ENCODE assay signal across 1 cellular context in the genomic region with DNA sequence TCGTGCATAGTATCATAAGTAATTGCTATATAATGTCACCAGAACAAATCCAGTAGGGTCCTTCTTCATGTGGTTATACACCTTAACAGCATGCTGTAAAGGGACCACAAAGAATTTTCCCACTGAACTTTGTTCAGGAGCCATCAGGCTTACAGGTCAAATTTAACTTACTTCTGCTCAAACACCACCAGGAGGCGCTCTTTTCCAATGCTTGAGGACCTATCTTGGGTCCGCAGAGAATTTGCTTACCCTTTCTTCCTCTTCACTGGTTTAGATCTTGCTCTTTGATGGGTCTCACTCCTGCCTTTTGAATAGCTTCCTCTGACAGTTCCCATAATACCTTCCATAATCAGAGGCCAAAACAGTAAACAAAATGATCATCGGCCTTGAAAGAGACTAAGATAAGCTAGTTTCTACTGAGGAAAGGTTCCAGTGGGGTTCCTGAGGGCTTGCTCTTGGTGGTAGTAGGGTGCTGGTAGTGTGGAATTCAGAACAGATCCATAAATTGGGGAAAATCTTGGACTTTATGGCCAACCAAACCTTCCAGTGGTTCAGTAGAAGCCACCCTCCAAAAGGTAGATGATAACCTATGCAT.
TF ChIP-seq lines count a peak whose summit lies in the region.

No MANE protein-coding gene starts in this region.

TF ChIP-seq in HEK293, 187 proteins besides CTCF, POLR2A, EP300 and RAD21 (continued from another document):
- TF ChIP-seq, protein P1, sequence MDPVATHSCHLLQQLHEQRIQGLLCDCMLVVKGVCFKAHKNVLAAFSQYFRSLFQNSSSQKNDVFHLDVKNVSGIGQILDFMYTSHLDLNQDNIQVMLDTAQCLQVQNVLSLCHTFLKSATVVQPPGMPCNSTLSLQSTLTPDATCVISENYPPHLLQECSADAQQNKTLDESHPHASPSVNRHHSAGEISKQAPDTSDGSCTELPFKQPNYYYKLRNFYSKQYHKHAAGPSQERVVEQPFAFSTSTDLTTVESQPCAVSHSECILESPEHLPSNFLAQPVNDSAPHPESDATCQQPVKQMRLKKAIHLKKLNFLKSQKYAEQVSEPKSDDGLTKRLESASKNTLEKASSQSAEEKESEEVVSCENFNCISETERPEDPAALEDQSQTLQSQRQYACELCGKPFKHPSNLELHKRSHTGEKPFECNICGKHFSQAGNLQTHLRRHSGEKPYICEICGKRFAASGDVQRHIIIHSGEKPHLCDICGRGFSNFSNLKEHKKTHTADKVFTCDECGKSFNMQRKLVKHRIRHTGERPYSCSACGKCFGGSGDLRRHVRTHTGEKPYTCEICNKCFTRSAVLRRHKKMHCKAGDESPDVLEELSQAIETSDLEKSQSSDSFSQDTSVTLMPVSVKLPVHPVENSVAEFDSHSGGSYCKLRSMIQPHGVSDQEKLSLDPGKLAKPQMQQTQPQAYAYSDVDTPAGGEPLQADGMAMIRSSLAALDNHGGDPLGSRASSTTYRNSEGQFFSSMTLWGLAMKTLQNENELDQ (tag by site-specific recombination; IDR thresholded peaks at IDR 0.05; ENCODE audit: low read depth): no peak
- TF ChIP-seq, protein P2, sequence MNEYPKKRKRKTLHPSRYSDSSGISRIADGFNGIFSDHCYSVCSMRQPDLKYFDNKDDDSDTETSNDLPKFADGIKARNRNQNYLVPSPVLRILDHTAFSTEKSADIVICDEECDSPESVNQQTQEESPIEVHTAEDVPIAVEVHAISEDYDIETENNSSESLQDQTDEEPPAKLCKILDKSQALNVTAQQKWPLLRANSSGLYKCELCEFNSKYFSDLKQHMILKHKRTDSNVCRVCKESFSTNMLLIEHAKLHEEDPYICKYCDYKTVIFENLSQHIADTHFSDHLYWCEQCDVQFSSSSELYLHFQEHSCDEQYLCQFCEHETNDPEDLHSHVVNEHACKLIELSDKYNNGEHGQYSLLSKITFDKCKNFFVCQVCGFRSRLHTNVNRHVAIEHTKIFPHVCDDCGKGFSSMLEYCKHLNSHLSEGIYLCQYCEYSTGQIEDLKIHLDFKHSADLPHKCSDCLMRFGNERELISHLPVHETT (tag by site-specific recombination; IDR thresholded peaks at IDR 0.05): no peak
- TF ChIP-seq, protein P3, sequence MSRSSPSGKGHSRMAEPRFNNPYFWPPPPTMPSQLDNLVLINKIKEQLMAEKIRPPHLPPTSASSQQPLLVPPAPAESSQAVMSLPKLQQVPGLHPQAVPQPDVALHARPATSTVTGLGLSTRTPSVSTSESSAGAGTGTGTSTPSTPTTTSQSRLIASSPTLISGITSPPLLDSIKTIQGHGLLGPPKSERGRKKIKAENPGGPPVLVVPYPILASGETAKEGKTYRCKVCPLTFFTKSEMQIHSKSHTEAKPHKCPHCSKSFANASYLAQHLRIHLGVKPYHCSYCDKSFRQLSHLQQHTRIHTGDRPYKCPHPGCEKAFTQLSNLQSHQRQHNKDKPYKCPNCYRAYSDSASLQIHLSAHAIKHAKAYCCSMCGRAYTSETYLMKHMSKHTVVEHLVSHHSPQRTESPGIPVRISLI (tag by site-specific recombination; IDR thresholded peaks at IDR 0.05): no peak
- TF ChIP-seq ZNF350 (tag by site-specific recombination; IDR thresholded peaks at IDR 0.05): no peak
- peak; percentile 67; the same call in 1 of the 2 replicates for TF ChIP-seq ZNF391 (tag by site-specific recombination; IDR thresholded peaks at IDR 0.05; ENCODE audit: borderline replicate concordance, low read depth)
- peak; percentile 59 for TF ChIP-seq PRDM1 (tag by site-specific recombination; IDR thresholded peaks at IDR 0.05)
- TF ChIP-seq ZFP69B (tag by site-specific recombination; IDR thresholded peaks at IDR 0.05): peak; percentile 33; the same call in 1 of the 2 replicates
- no peak for TF ChIP-seq ZNF830 (tag by site-specific recombination; IDR thresholded peaks at IDR 0.05; ENCODE audit: low read depth)
- no peak for TF ChIP-seq ZNF549 (tag by site-specific recombination; IDR thresholded peaks at IDR 0.05)
- no peak for TF ChIP-seq ZNF174 (tag by site-specific recombination; IDR thresholded peaks at IDR 0.05)
- TF ChIP-seq WT1 (tag by site-specific recombination; IDR thresholded peaks at IDR 0.05): no peak
- no peak for TF ChIP-seq ZNF48 (tag by site-specific recombination; IDR thresholded peaks at IDR 0.05)
- peak; percentile 90 for TF ChIP-seq ZNF660 (tag by site-specific recombination; IDR thresholded peaks at IDR 0.05)
- no peak for TF ChIP-seq MZF1 (tag by site-specific recombination; IDR thresholded peaks at IDR 0.05; ENCODE audit: borderline replicate concordance)
- no peak for TF ChIP-seq ZNF311 (tag by site-specific recombination; IDR thresholded peaks at IDR 0.05; ENCODE audit: borderline replicate concordance)
- no peak for TF ChIP-seq ZNF16 (tag by site-specific recombination; IDR thresholded peaks at IDR 0.05; ENCODE audit: low read depth)
- TF ChIP-seq ZNF354C (tag by site-specific recombination; IDR thresholded peaks at IDR 0.05; ENCODE audit: borderline replicate concordance, low read depth): no peak
- no peak for TF ChIP-seq IKZF3 (tag by site-specific recombination; IDR thresholded peaks at IDR 0.05)
- TF ChIP-seq ZBTB8A (tag by site-specific recombination; IDR thresholded peaks at IDR 0.05): no peak
- TF ChIP-seq ZNF596 (tag by site-specific recombination; IDR thresholded peaks at IDR 0.05): no peak
- TF ChIP-seq, protein P4, sequence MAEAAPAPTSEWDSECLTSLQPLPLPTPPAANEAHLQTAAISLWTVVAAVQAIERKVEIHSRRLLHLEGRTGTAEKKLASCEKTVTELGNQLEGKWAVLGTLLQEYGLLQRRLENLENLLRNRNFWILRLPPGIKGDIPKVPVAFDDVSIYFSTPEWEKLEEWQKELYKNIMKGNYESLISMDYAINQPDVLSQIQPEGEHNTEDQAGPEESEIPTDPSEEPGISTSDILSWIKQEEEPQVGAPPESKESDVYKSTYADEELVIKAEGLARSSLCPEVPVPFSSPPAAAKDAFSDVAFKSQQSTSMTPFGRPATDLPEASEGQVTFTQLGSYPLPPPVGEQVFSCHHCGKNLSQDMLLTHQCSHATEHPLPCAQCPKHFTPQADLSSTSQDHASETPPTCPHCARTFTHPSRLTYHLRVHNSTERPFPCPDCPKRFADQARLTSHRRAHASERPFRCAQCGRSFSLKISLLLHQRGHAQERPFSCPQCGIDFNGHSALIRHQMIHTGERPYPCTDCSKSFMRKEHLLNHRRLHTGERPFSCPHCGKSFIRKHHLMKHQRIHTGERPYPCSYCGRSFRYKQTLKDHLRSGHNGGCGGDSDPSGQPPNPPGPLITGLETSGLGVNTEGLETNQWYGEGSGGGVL (tag by site-specific recombination; IDR thresholded peaks at IDR 0.05): no peak
- no peak for TF ChIP-seq RBAK (tag by site-specific recombination; IDR thresholded peaks at IDR 0.05)
- no peak for TF ChIP-seq TRIM28 (IDR thresholded peaks at IDR 0.05; ENCODE audit: borderline replicate concordance, low read length)
- no peak for TF ChIP-seq ZBTB48 (tag by site-specific recombination; IDR thresholded peaks at IDR 0.05)
- TF ChIP-seq ZNF561 (tag by site-specific recombination; IDR thresholded peaks at IDR 0.05; ENCODE audit: borderline replicate concordance): no peak
- TF ChIP-seq SCRT2 (tag by site-specific recombination; IDR thresholded peaks at IDR 0.05): no peak
- TF ChIP-seq, protein P5, sequence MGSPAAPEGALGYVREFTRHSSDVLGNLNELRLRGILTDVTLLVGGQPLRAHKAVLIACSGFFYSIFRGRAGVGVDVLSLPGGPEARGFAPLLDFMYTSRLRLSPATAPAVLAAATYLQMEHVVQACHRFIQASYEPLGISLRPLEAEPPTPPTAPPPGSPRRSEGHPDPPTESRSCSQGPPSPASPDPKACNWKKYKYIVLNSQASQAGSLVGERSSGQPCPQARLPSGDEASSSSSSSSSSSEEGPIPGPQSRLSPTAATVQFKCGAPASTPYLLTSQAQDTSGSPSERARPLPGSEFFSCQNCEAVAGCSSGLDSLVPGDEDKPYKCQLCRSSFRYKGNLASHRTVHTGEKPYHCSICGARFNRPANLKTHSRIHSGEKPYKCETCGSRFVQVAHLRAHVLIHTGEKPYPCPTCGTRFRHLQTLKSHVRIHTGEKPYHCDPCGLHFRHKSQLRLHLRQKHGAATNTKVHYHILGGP (tag by site-specific recombination; IDR thresholded peaks at IDR 0.05): no peak
- no peak for TF ChIP-seq ZNF837 (tag by site-specific recombination; IDR thresholded peaks at IDR 0.05)
- no peak for TF ChIP-seq HOXC10 (CRISPR knock-in tag; IDR thresholded peaks at IDR 0.05)
